ENCODE assay signal across 8 cellular contexts in genomic region chr5:138654281-138654867, GRCh38.
DNase-seq lines count a peak whose midpoint lies in the region; ATAC-seq and TF ChIP-seq lines count a peak whose summit lies in the region.

No MANE protein-coding gene starts in this region.

- 36 to 37% methylated on average over 8 of the region's 8 CpGs for WGBS in tibial nerve, 2 donors
- 77 to 78% methylated on average over 8 of the region's 8 CpGs for WGBS in aorta, 2 donors

- H3K9me3 Mint-ChIP-seq in activated B cell treated with CpG ODN at 0.5 μM for 24 hours = no peaks in the 10 kb centered on the region

- no peak for TF ChIP-seq POLR2A in tibial nerve (IDR thresholded peaks at IDR 0.05)

- H3K27ac Mint-ChIP-seq in activated B cell treated with CpG ODN at 0.5 μM for 24 hours = peak overlapping the region; percentile 51

- H3K27ac ChIP-seq in tibial nerve = peak overlapping the region in 2 of 4 donors; percentile 76 to 80
- no peak overlapping the region for H3K27ac ChIP-seq in aorta (ENCODE audit: low read depth in 1 of 2, low read length in 2 of 2)

- H3K9me3 ChIP-seq in tibial nerve = no peaks in the 10 kb centered on the region
- no peaks in the 10 kb centered on the region for H3K9me3 ChIP-seq in aorta (ENCODE audit: control insufficient read depth, low read length)

- H3K4me3 Mint-ChIP-seq in activated B cell treated with CpG ODN at 0.5 μM for 24 hours = no peak overlapping the region

- TF ChIP-seq CTCF in activated B cell treated with CpG ODN at 0.5 μM for 24 hours (IDR thresholded peaks at IDR 0.05) (no peak), choroid plexus epithelial cell (conservative IDR thresholded peaks at IDR 0.05; ENCODE audit: low read depth, low read length) (no peak), tibial nerve (IDR thresholded peaks at IDR 0.05) (no peak)

- no peak overlapping the region for H3K4me3 ChIP-seq in choroid plexus epithelial cell (ENCODE audit: low read depth, low read length)
- no peak overlapping the region for H3K4me3 ChIP-seq in tibial nerve
- no peak overlapping the region for H3K4me3 ChIP-seq in aorta (ENCODE audit: low read length in 2 of 2)

- H3K4me1 ChIP-seq in tibial nerve (peaks cover 0 to 40% (median 12%) of the 10 kb centered on the region in 4 donors), aorta (ENCODE audit: control insufficient read depth in 1 of 2, insufficient read depth in 2 of 2, low read length in 2 of 2) (no peaks in the 10 kb centered on the region)

- intact Hi-C loops in activated B cell treated with CpG ODN at 0.5 μM for 24 hours (cut with micrococcal nuclease) = loop anchor here (5.0 kb wide), 1 partner anchor 98 kb away; the partner anchor contains the start of gene CTNNA1
- intact Hi-C loops in aorta (cut with DNase I) = no loop called here

- peaks cover 45% of the 10 kb centered on the region for H3K27me3 Mint-ChIP-seq in activated B cell treated with CpG ODN at 0.5 μM for 24 hours

- DNase-seq in activated B cell treated with CpG ODN at 0.5 μM for 24 hours (no peak), choroid plexus epithelial cell (ENCODE audit: low read depth) (peak; percentile 66), tibial nerve (ENCODE audit: low spot score in 2 of 2) (no peak), aorta (no peak)
- peak; percentile 79 for DNase-seq in stimulated activated CD4-positive, alpha-beta T cell treated with anti-CD3 and anti-CD28 coated beads, Interleukin-4, amount 100 ng/mL, for 24 hours

- no peak for TF ChIP-seq EP300 in tibial nerve (IDR thresholded peaks at IDR 0.05)

- no peaks in the 10 kb centered on the region for H3K36me3 ChIP-seq in tibial nerve
- H3K36me3 ChIP-seq in aorta (ENCODE audit: control insufficient read depth in 1 of 2, insufficient read depth in 2 of 2, low read length in 1 of 2) = no peaks in the 10 kb centered on the region

- ATAC-seq in GM19023 (IDR thresholded peaks at IDR 0.05; ENCODE audit: unreplicated experiment) = peak; percentile 60
- ATAC-seq in HG03342 (IDR thresholded peaks at IDR 0.05; ENCODE audit: unreplicated experiment) = peak; percentile 63
- ATAC-seq in activated B cell treated with CpG ODN at 0.5 μM for 24 hours (ENCODE audit: low read depth) = peak; percentile 81
- no peak for ATAC-seq in GM18861 (IDR thresholded peaks at IDR 0.05; ENCODE audit: unreplicated experiment)
- ATAC-seq in aorta (ENCODE audit: low FRiP score) = no peak

- H3K4me1 Mint-ChIP-seq in activated B cell treated with CpG ODN at 0.5 μM for 24 hours = peaks cover 35% of the 10 kb centered on the region

- POLR2A ChIA-PET in activated B cell treated with CpG ODN at 0.5 μM for 24 hours (lab: Charles Lee) = interaction anchor here (0.7 kb wide), 1 partner anchor 9 kb away, joined by 8 read pairs; no protein-coding TSS in a partner anchor

- H3K27me3 ChIP-seq in tibial nerve = no peaks in the 10 kb centered on the region
- H3K27me3 ChIP-seq in aorta (ENCODE audit: control insufficient read depth in 1 of 2, insufficient read depth in 2 of 2, low read length in 1 of 2) = no peaks in the 10 kb centered on the region

- no peaks in the 10 kb centered on the region for H3K36me3 Mint-ChIP-seq in activated B cell treated with CpG ODN at 0.5 μM for 24 hours (ENCODE audit: low read depth)

- CTCF ChIA-PET in activated B cell treated with CpG ODN at 0.5 μM for 24 hours (lab: Charles Lee) = no interaction called here

Comparison
In these comparisons a context has a peak if more than half of its experiments do, and no peak if none do; other contexts are left out.
1. ATAC-seq: peak in GM19023 (single experiment), HG03342 (single experiment) and activated B cell treated with CpG ODN at 0.5 μM for 24 hours (single experiment); none in GM18861 (single experiment) and aorta (single experiment).
2. DNase-seq: peak in choroid plexus epithelial cell (single experiment) and stimulated activated CD4-positive, alpha-beta T cell treated with anti-CD3 and anti-CD28 coated beads, Interleukin-4, amount 100 ng/mL, for 24 hours (single experiment); none in activated B cell treated with CpG ODN at 0.5 μM for 24 hours (single experiment), tibial nerve (0 of 2) and aorta (0 of 2).